Comparison of ENCODE assay signal across 9 cellular contexts in genomic region chr17:60392845-60393702, GRCh38. TPM values are rescaled to one million over a fixed set of nuclear protein-coding genes. Genes with fewer than 3 reads are reported as not detected.
DNase-seq lines count a peak whose midpoint lies in the region; ATAC-seq and TF ChIP-seq lines count a peak whose summit lies in the region.
"Had no signal": no experiment of that assay in that cellular context is flagged by ENCODE, and none has a peak within 500 bp of the region (broad histone marks: within the 10 kb centered on the region; RNA-seq: fewer than 3 reads in every experiment).

No MANE protein-coding gene starts in this region.

- H3K27ac ChIP-seq in lower lobe of right lung, result peak overlapping the region; percentile 93

- peak overlapping the region; percentile 75 for H3K4me3 ChIP-seq in lower lobe of right lung

- no peaks in the 10 kb centered on the region for H3K27me3 Mint-ChIP-seq in T-cell
- no peaks in the 10 kb centered on the region for H3K27me3 Mint-ChIP-seq in central memory CD8-positive, alpha-beta T cell
- H3K27me3 Mint-ChIP-seq in stimulated activated memory B cell treated with anti-CD40 and anti-IgM and Interleukin-4, amounts not matched to agents 10 μg/mL and 1 μg/mL and 100 μg/mL, for 72 hours, result no peaks in the 10 kb centered on the region

- no peaks in the 10 kb centered on the region for H3K36me3 Mint-ChIP-seq in T-cell
- peaks cover 17% of the 10 kb centered on the region for H3K36me3 Mint-ChIP-seq in central memory CD8-positive, alpha-beta T cell (ENCODE audit: insufficient read depth)
- H3K36me3 Mint-ChIP-seq in stimulated activated memory B cell treated with anti-CD40 and anti-IgM and Interleukin-4, amounts not matched to agents 10 μg/mL and 1 μg/mL and 100 μg/mL, for 72 hours, result no peaks in the 10 kb centered on the region

- H3K36me3 ChIP-seq in lower lobe of right lung, result no peaks in the 10 kb centered on the region

- peak overlapping the region; percentile 91 to 95 (median 93) for H3K4me3 Mint-ChIP-seq in T-cell
- H3K4me3 Mint-ChIP-seq in central memory CD8-positive, alpha-beta T cell, result peak overlapping the region; percentile 92
- H3K4me3 Mint-ChIP-seq in stimulated activated memory B cell treated with anti-CD40 and anti-IgM and Interleukin-4, amounts not matched to agents 10 μg/mL and 1 μg/mL and 100 μg/mL, for 72 hours, result peak overlapping the region; percentile 98

- DNase-seq in GM10266 (ENCODE audit: extremely low spot score) (peak; percentile 41), NAMALWA (ENCODE audit: low spot score) (peak; percentile 54), T-cell (peak in 5 of 34 experiments; percentile 1 to 8 (median 3)), lower lobe of right lung (peak; percentile 52)
- no peak for DNase-seq in central memory CD8-positive, alpha-beta T cell (ENCODE audit: low spot score in 2 of 2)

- CTCF ChIA-PET in T-cell (lab: Charles Lee), result interaction anchor here in 1 of 2 donors (0.6 kb wide), 1 partner anchor 245 kb away, joined by 3 read pairs; no protein-coding TSS in a partner anchor

- POLR2A ChIA-PET in T-cell (lab: Charles Lee), result no interaction called here

- no peaks in the 10 kb centered on the region for H3K9me3 Mint-ChIP-seq in T-cell
- no peaks in the 10 kb centered on the region for H3K9me3 Mint-ChIP-seq in central memory CD8-positive, alpha-beta T cell
- H3K9me3 Mint-ChIP-seq in stimulated activated memory B cell treated with anti-CD40 and anti-IgM and Interleukin-4, amounts not matched to agents 10 μg/mL and 1 μg/mL and 100 μg/mL, for 72 hours, result no peaks in the 10 kb centered on the region

- H3K27ac Mint-ChIP-seq in T-cell, result peak overlapping the region; percentile 95 to 96
- H3K27ac Mint-ChIP-seq in central memory CD8-positive, alpha-beta T cell (ENCODE audit: low read depth), result peak overlapping the region; percentile 97
- H3K27ac Mint-ChIP-seq in stimulated activated memory B cell treated with anti-CD40 and anti-IgM and Interleukin-4, amounts not matched to agents 10 μg/mL and 1 μg/mL and 100 μg/mL, for 72 hours, result peak overlapping the region; percentile 97

- peaks cover 43 to 44% (median 44%) of the 10 kb centered on the region in 3 donors for H3K4me1 Mint-ChIP-seq in T-cell
- H3K4me1 Mint-ChIP-seq in central memory CD8-positive, alpha-beta T cell, result peaks cover 37% of the 10 kb centered on the region
- peaks cover 75% of the 10 kb centered on the region for H3K4me1 Mint-ChIP-seq in stimulated activated memory B cell treated with anti-CD40 and anti-IgM and Interleukin-4, amounts not matched to agents 10 μg/mL and 1 μg/mL and 100 μg/mL, for 72 hours

- intact Hi-C loops in lower lobe of right lung (cut with DNase I), result no loop called here

- ATAC-seq in T-cell (replicated peaks in 1 of 4) (no peak), lower lobe of right lung (peak in 1 of 2 donors; percentile 15), GM21619 (IDR thresholded peaks at IDR 0.05; ENCODE audit: unreplicated experiment) (no peak), HG03439 (IDR thresholded peaks at IDR 0.05; ENCODE audit: unreplicated experiment) (no peak)
- ATAC-seq in central memory CD8-positive, alpha-beta T cell (replicated peaks; ENCODE audit: extremely low read depth, poor library complexity, severe bottlenecking), result no peak
- no peak for ATAC-seq in stimulated activated memory B cell treated with anti-CD40 and anti-IgM and Interleukin-4, amounts not matched to agents 10 μg/mL and 1 μg/mL and 100 μg/mL, for 72 hours

- H3K9me3 ChIP-seq in lower lobe of right lung, result no peaks in the 10 kb centered on the region

- H3K4me1 ChIP-seq in lower lobe of right lung, result peaks cover 51% of the 10 kb centered on the region

- TF ChIP-seq CTCF in GM10266 (IDR thresholded peaks at IDR 0.05; ENCODE audit: control insufficient read depth, insufficient read depth, low read depth, missing control alignments) (no peak), lower lobe of right lung (IDR thresholded peaks at IDR 0.05) (no peak)

- no peaks in the 10 kb centered on the region for H3K27me3 ChIP-seq in lower lobe of right lung (ENCODE audit: low read depth)

RNA-seq across cellular contexts. Expression of gene USP32, which starts 1.1 kb away (rescaled TPM):
- total RNA-seq in T-cell (10 to 100 TPM; 30.0 to 34.5 (median 31.4) TPM), lower lobe of right lung (68.9 TPM)

RNA-seq across cellular contexts. Expression of gene CHCT1, which starts 29.2 kb away (rescaled TPM):
- total RNA-seq in T-cell, result not detected
- total RNA-seq in lower lobe of right lung, result not detected
- total RNA-seq: glomerular endothelial cell had no signal

Comparison
In these comparisons a context has a peak if more than half of its experiments do, and no peak if none do; other contexts are left out.
1. DNase-seq: peak in GM10266 (single experiment), NAMALWA (single experiment) and lower lobe of right lung (single experiment); none in central memory CD8-positive, alpha-beta T cell (0 of 2).
2. Peak in every context shown above with its lines, with median percentiles within 50 percentile points of each other: H3K27ac Mint-ChIP-seq and H3K4me3 Mint-ChIP-seq.